In the genomic region with DNA sequence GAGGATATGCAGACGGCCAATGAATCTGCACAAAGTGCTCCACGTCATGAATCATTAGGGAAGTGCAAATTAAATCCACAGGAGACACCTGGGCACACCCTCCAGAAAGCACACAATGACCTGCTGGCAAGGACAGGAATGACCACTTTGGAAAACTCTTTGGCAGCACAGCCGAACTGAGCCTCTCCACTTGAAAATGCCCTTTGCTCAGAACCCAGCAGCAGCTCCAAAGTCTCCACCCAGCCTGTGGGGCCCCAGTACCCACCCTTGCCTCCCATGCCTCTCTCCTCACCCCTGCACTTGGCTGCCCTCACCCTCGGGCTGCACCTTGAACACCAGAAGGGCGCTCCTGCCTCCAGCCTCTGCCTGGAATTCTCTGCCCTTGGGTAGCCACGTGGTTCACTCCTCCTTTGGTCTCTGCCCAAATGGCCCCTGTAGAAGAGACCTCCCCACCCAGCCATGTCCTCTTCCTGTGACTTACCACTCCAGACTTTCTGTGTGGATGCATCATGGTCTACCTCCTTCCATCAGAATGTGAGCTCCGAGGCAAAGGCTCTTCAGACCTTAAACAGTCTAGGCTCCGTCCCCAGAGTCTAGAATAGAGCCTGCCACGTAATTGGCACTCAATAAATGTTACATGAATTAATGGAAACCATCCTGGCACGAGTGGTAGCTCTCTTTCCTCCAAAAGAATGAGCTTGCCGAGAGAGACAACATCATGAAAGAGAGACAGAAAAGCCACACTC, we compare ENCODE assay signal across 15 cellular contexts. TPM values are rescaled to one million over a fixed set of nuclear protein-coding genes. Genes with fewer than 3 reads are reported as not detected.
"Had no signal": no experiment of that assay in that cellular context is flagged by ENCODE, and none has a peak within 500 bp of the region (broad histone marks: within the 10 kb centered on the region; RNA-seq: fewer than 3 reads in every experiment).

No MANE protein-coding gene starts in this region.

RNA-seq across cellular contexts. Expression of a gene that starts 50.8 kb away (rescaled TPM):
- total RNA-seq: activated CD4-positive, alpha-beta memory T cell treated with anti-CD3 and anti-CD28 coated beads for 36 hours; activated CD4-positive, alpha-beta T cell treated with anti-CD3 and anti-CD28 coated beads for 36 hours; activated naive CD4-positive, alpha-beta T cell treated with anti-CD3 and anti-CD28 coated beads, Interleukin-2, amount 50 U/mL, for 72 hours; astrocyte; bronchial epithelial cell; frontal cortex; kidney epithelial cell; mammary epithelial cell; occipital lobe; posterior vena cava; skeletal muscle tissue; suprapubic skin; WTC11 had no signal
- polyA plus RNA-seq: adrenal gland, mammary epithelial cell, neural cell had no signal
